ENCODE assay signal across 27 cellular contexts in genomic region chr7:30617359-30617758, GRCh38.
"Had no signal": no experiment of that assay in that cellular context is flagged by ENCODE, and none has a peak within 500 bp of the region (broad histone marks: within the 10 kb centered on the region; RNA-seq: fewer than 3 reads in every experiment).

No MANE protein-coding gene starts in this region.

- DNase-seq: activated CD4-positive, alpha-beta T cell treated with anti-CD3 and anti-CD28 coated beads, Interleukin-2, amount 50 U/mL, for 4 hours; activated CD8-positive, alpha-beta memory T cell treated with anti-CD3 and anti-CD28 coated beads, Interleukin-2, amount 10 ng/mL, durations not matched to agents 7 days and 5 days; activated gamma-delta T cell treated with Interleukin-2 at 50 U/mL for 16 hours; activated T-cell treated with anti-CD3 and anti-CD28 coated beads for 4 hours; adrenal gland; brain microvascular endothelial cell; caudate nucleus; effector memory CD8-positive, alpha-beta T cell; foreskin melanocyte; immature natural killer cell; left ventricle myocardium superior; right cardiac atrium; stimulated activated CD4-positive, alpha-beta T cell treated with anti-CD3 and anti-CD28 coated beads, Interleukin-12 subunit alpha, Interleukin-12 subunit beta, amount 100 ng/mL, for 4 hours; stimulated activated CD4-positive, alpha-beta T cell treated with anti-CD3 and anti-CD28 coated beads, Interleukin-4, amount 100 ng/mL, for 4 hours; stimulated activated naive CD8-positive, alpha-beta T cell treated with anti-CD3 and anti-CD28 coated beads, Interleukin-15, Interleukin-2, amounts not matched to agents 100 U/mL and 50 U/mL, for 24 hours had no signal

- H3K4me1 ChIP-seq: adrenal gland, ascending aorta, suprapubic skin, tibial nerve had no signal

- FAIRE-seq: endothelial cell of umbilical vein, urothelium cell line had no signal

- H3K9me3 ChIP-seq: adrenal gland, ascending aorta, suprapubic skin, tibial nerve had no signal

- H3K27ac Mint-ChIP-seq: activated CD8-positive, alpha-beta memory T cell treated with anti-CD3 and anti-CD28 coated beads, Interleukin-2, amount 10 ng/mL, durations not matched to agents 7 days and 5 days; activated naive CD4-positive, alpha-beta T cell treated with anti-CD3 and anti-CD28 coated beads, Interleukin-2, amount 50 U/mL, for 24 hours; effector memory CD8-positive, alpha-beta T cell; immature natural killer cell; memory B cell; nephron; WTC11 had no signal

- H3K27ac ChIP-seq: adrenal gland, ascending aorta, brain microvascular endothelial cell, hepatocyte, parathyroid adenoma, suprapubic skin, tibial nerve had no signal

- H3K4me1 Mint-ChIP-seq: memory B cell, nephron, WTC11 had no signal

- ATAC-seq: activated CD8-positive, alpha-beta memory T cell treated with anti-CD3 and anti-CD28 coated beads, Interleukin-2, amount 10 ng/mL, durations not matched to agents 7 days and 5 days; effector memory CD8-positive, alpha-beta T cell; esophagus mucosa; left ventricle myocardium superior; right cardiac atrium; stimulated activated naive CD8-positive, alpha-beta T cell treated with anti-CD3 and anti-CD28 coated beads, Interleukin-15, Interleukin-2, amounts not matched to agents 100 U/mL and 50 U/mL, for 24 hours; WTC11 had no signal

- H3K4me3 ChIP-seq: adrenal gland, ascending aorta, hepatocyte, suprapubic skin, tibial nerve had no signal

- H3K27me3 Mint-ChIP-seq: activated CD8-positive, alpha-beta memory T cell treated with anti-CD3 and anti-CD28 coated beads, Interleukin-2, amount 10 ng/mL, durations not matched to agents 7 days and 5 days; activated naive CD4-positive, alpha-beta T cell treated with anti-CD3 and anti-CD28 coated beads, Interleukin-2, amount 50 U/mL, for 24 hours; effector memory CD8-positive, alpha-beta T cell; memory B cell had no signal

- H3K27me3 ChIP-seq: adrenal gland, ascending aorta, brain microvascular endothelial cell, hepatocyte, suprapubic skin, tibial nerve had no signal

- H3K4me3 Mint-ChIP-seq: activated CD8-positive, alpha-beta memory T cell treated with anti-CD3 and anti-CD28 coated beads, Interleukin-2, amount 10 ng/mL, durations not matched to agents 7 days and 5 days; activated naive CD4-positive, alpha-beta T cell treated with anti-CD3 and anti-CD28 coated beads, Interleukin-2, amount 50 U/mL, for 24 hours; effector memory CD8-positive, alpha-beta T cell; immature natural killer cell; memory B cell; nephron; WTC11 had no signal

- H3K9me3 Mint-ChIP-seq: activated naive CD4-positive, alpha-beta T cell treated with anti-CD3 and anti-CD28 coated beads, Interleukin-2, amount 50 U/mL, for 24 hours; effector memory CD8-positive, alpha-beta T cell; immature natural killer cell; memory B cell; nephron; WTC11 had no signal
